In genomic region chr12:49624919-49625577, GRCh38 we compare ENCODE assay signal across 9 cellular contexts. TPM values are rescaled to one million over a fixed set of nuclear protein-coding genes. Genes with fewer than 3 reads are reported as not detected.
DNase-seq lines count a peak whose midpoint lies in the region; ATAC-seq and TF ChIP-seq lines count a peak whose summit lies in the region.
"Had no signal": no experiment of that assay in that cellular context is flagged by ENCODE, and none has a peak within 500 bp of the region (broad histone marks: within the 10 kb centered on the region; RNA-seq: fewer than 3 reads in every experiment).

No MANE protein-coding gene starts in this region.

- intact Hi-C loops in MCF 10A (cut with micrococcal nuclease) = no loop called here

- H3K36me3 Mint-ChIP-seq in HFFc6 (ENCODE audit: low read depth) = no peaks in the 10 kb centered on the region
- H3K36me3 Mint-ChIP-seq in MCF 10A (ENCODE audit: insufficient read depth, unreplicated experiment) = no peaks in the 10 kb centered on the region
- H3K36me3 Mint-ChIP-seq in nephron progenitor cell (ENCODE audit: low read depth) = no peaks in the 10 kb centered on the region

- POLR2A ChIA-PET in MCF 10A (lab: Yijun Ruan, JAX) = interaction anchor here (0.6 to 1.5 kb wide), 6 partner anchors 12 to 1864 kb away, joined by 3 to 5 read pairs (median 4); partner anchors contain the start of gene TMBIM6

- H3K27ac Mint-ChIP-seq in HFFc6 = peak overlapping the region; percentile 50
- H3K27ac Mint-ChIP-seq in MCF 10A (ENCODE audit: low read depth, unreplicated experiment) = no peak overlapping the region
- peak overlapping the region; percentile 81 for H3K27ac Mint-ChIP-seq in nephron progenitor cell

- CTCF ChIA-PET in MCF 10A (lab: Yijun Ruan, JAX) = interaction anchor here (0.6 to 1.2 kb wide), 7 partner anchors 10 to 123 kb away, joined by 3 to 5 read pairs (median 4); no protein-coding TSS in a partner anchor

- no peak for ATAC-seq in HG02852 (IDR thresholded peaks at IDR 0.05; ENCODE audit: unreplicated experiment)
- ATAC-seq in HG03571 (IDR thresholded peaks at IDR 0.05; ENCODE audit: unreplicated experiment) = no peak
- ATAC-seq: activated CD4-positive, CD25-positive, alpha-beta regulatory T cell treated with anti-CD3 and anti-CD28 coated beads, Interleukin-2, amount 50 U/mL, for 24 hours had no signal

- TF ChIP-seq CTCF in HFFc6 (IDR thresholded peaks at IDR 0.05) = no peak
- no peak for TF ChIP-seq CTCF in MCF 10A (IDR thresholded peaks at IDR 0.05; ENCODE audit: unreplicated experiment)
- no peak for TF ChIP-seq CTCF in nephron progenitor cell (IDR thresholded peaks at IDR 0.05)

- H3K27me3 Mint-ChIP-seq in HFFc6 (ENCODE audit: insufficient read depth) (peaks cover 6% of the 10 kb centered on the region; the same call in 1 of the 2 replicates), MCF 10A (ENCODE audit: insufficient read depth, unreplicated experiment) (no peaks in the 10 kb centered on the region), nephron progenitor cell (ENCODE audit: low read depth, poor library complexity) (peaks cover 7% of the 10 kb centered on the region)

- H3K4me3 Mint-ChIP-seq in HFFc6 (peak overlapping the region; percentile 50), MCF 10A (ENCODE audit: unreplicated experiment) (peak overlapping the region; percentile 78), nephron progenitor cell (peak overlapping the region; percentile 52)

- no peaks in the 10 kb centered on the region for H3K9me3 Mint-ChIP-seq in HFFc6
- H3K9me3 Mint-ChIP-seq in MCF 10A (ENCODE audit: unreplicated experiment) = no peaks in the 10 kb centered on the region
- no peaks in the 10 kb centered on the region for H3K9me3 Mint-ChIP-seq in nephron progenitor cell

- H3K4me1 Mint-ChIP-seq in HFFc6 (ENCODE audit: low read depth) (peaks cover 17% of the 10 kb centered on the region), MCF 10A (ENCODE audit: insufficient read depth, unreplicated experiment) (peaks cover 24% of the 10 kb centered on the region), nephron progenitor cell (peaks cover 33% of the 10 kb centered on the region)

- BruUV-seq in MCF 10A (replicated peaks; lab: Mats Ljungman, UMichigan) = TSS peak; percentile 15

- DNase-seq in Caki2 (ENCODE audit: low read depth) (peak; percentile 34), HFFc6 (no peak), MCF 10A (ENCODE audit: unreplicated experiment) (peak; percentile 91), nephron progenitor cell (no peak), NCI-H2196 (lab: John Stamatoyannopoulos, UW; ENCODE audit: unreplicated experiment) (no peak)
- DNase-seq: NK-92 treated with Interleukin-12 subunit alpha and Interleukin-12 subunit beta, amount 100 ng/mL, for 24 hours had no signal

- in situ Hi-C loops in Caki2 (cut with HindIII; ENCODE audit: low pct_unique_long_range_greater_than_20kb, low sequenced_read_pairs) = no loop called here

RNA-seq across cellular contexts. Expression of gene PRPF40B, which starts 1.7 kb away (rescaled TPM):
- total RNA-seq in Caki2 (2014; rRNA removed; shearing (Covaris generic); ENCODE audit: low replicate concordance) = 7.9 and 10.9 TPM in 2 replicates
- total RNA-seq in HFFc6 (2021; fragmentation: NEBNext Ultra II Directional; extraction: Animal tissue kit (Norgen Biotek cat#: 25700)) = 10 to 100 TPM; 10.3 to 11.9 (median 11.2) TPM
- total RNA-seq in MCF 10A (2022) = 41.8 and 48.5 TPM in 2 replicates

RNA-seq across cellular contexts. Expression of gene FAM186B, which starts 19.6 kb away (rescaled TPM):
- total RNA-seq in Caki2 (2014; rRNA removed; shearing (Covaris generic); ENCODE audit: low replicate concordance) = 0.64 TPM in 1 of 2 replicates, not detected in the other
- total RNA-seq in HFFc6 (2021; fragmentation: NEBNext Ultra II Directional; extraction: Animal tissue kit (Norgen Biotek cat#: 25700)) = under 1 TPM; 0.21 to 0.46 (median 0.31) TPM
- total RNA-seq in MCF 10A (2022) = 0.30 and 0.64 TPM in 2 replicates

RNA-seq across cellular contexts. Expression of gene MCRS1, which starts 57.1 kb away (rescaled TPM):
- total RNA-seq in Caki2 (2014; rRNA removed; shearing (Covaris generic); ENCODE audit: low replicate concordance) = 128 and 149 TPM in 2 replicates
- total RNA-seq in HFFc6 (2021; fragmentation: NEBNext Ultra II Directional; extraction: Animal tissue kit (Norgen Biotek cat#: 25700)) = 10 to 100 TPM; 46.2 to 59.8 (median 55.4) TPM
- 34.3 and 58.7 TPM in 2 replicates for total RNA-seq in MCF 10A (2022)

Comparison
In these comparisons a context has a peak if more than half of its experiments do, and no peak if none do; other contexts are left out.
1. DNase-seq: peak in Caki2 (single experiment) and MCF 10A (single experiment); none in HFFc6 (single experiment), nephron progenitor cell (single experiment) and NCI-H2196 (single experiment).
2. Peak in every context shown above with its lines, with median percentiles within 50 percentile points of each other: H3K4me3 Mint-ChIP-seq.